ENCODE assay signal across 8 cellular contexts in the genomic region with DNA sequence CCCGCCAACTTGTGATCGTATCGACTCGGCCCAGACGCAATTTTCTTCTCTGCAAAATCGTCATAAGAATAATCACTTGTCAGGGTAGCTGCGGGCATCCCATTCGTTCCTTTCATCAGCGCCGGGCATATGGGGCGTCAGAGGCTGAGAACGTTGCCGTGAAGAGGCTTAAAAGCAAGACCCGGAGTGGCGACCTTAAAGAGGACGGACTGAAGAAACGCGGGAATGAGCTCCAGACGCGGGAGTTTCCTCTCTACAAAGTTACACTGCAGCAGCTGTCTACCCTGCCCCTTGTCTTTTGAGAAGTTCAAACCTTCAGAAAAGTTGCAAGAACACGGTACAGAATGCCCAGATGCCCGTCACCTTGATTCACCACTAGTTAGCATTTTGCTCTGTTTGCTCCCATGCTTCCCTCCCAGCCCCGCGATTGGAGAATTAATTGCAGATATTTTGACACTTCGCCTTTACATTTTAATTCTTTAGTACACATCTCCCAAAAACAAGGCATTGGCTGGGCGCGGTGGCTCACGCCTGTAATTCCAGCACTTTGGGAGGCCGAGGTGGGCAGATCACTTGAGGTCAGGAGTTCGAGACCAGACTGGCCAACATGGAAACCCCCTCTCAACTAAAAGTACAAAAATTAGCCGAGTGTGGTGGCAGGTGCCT. TPM values are rescaled to one million over a fixed set of nuclear protein-coding genes. Genes with fewer than 3 reads are reported as not detected.
DNase-seq lines count a peak whose midpoint lies in the region; ATAC-seq and TF ChIP-seq lines count a peak whose summit lies in the region.

No MANE protein-coding gene starts in this region.

- peak overlapping the region; percentile 92 for H3K4me3 Mint-ChIP-seq in activated B cell treated with CpG ODN at 0.5 μM for 24 hours

- H3K9me3 Mint-ChIP-seq in activated B cell treated with CpG ODN at 0.5 μM for 24 hours = no peaks in the 10 kb centered on the region

- H3K4me3 ChIP-seq in skin epidermis = peak overlapping the region; percentile 48 to 86 (median 72)

- H3K4me1 Mint-ChIP-seq in activated B cell treated with CpG ODN at 0.5 μM for 24 hours = peaks cover 28% of the 10 kb centered on the region

- no peaks in the 10 kb centered on the region for H3K27me3 Mint-ChIP-seq in activated B cell treated with CpG ODN at 0.5 μM for 24 hours

- TF ChIP-seq CTCF in C4-2B (conservative IDR thresholded peaks at IDR 0.05) (no peak), activated B cell treated with CpG ODN at 0.5 μM for 24 hours (IDR thresholded peaks at IDR 0.05) (no peak)

- intact Hi-C loops in activated B cell treated with CpG ODN at 0.5 μM for 24 hours (cut with micrococcal nuclease) = loop anchor here (2.0 to 5.0 kb wide), 3 partner anchors 398 to 488 kb away; a partner anchor contains a TSS

- peak overlapping the region; percentile 96 for H3K27ac Mint-ChIP-seq in activated B cell treated with CpG ODN at 0.5 μM for 24 hours

- no peak for DNase-seq in activated B cell treated with CpG ODN at 0.5 μM for 24 hours
- DNase-seq in globus pallidus (ENCODE audit: low spot score) = peak; percentile 19
- DNase-seq in NCI-H2227 (lab: John Stamatoyannopoulos, UW; ENCODE audit: unreplicated experiment) = no peak

- H3K27ac ChIP-seq in C4-2B (peak overlapping the region; percentile 84), skin epidermis (peak overlapping the region in 18 of 21 experiments; percentile 25 to 81 (median 72))

- H3K36me3 Mint-ChIP-seq in activated B cell treated with CpG ODN at 0.5 μM for 24 hours (ENCODE audit: low read depth) = peaks cover 1% of the 10 kb centered on the region

- CTCF ChIA-PET in activated B cell treated with CpG ODN at 0.5 μM for 24 hours (lab: Charles Lee) = interaction anchor here (1.7 to 4.8 kb wide), 4 partner anchors 54 to 435 kb away, joined by 4 to 57 read pairs (median 30); a partner anchor contains a TSS

- POLR2A ChIA-PET in activated B cell treated with CpG ODN at 0.5 μM for 24 hours (lab: Charles Lee) = interaction anchor here (0.7 to 2.6 kb wide), 6 partner anchors 32 to 1478 kb away, joined by 3 to 8 read pairs (median 5); a partner anchor contains a TSS

- ATAC-seq in HG03571 (IDR thresholded peaks at IDR 0.05; ENCODE audit: unreplicated experiment) (peak; percentile 1), activated B cell treated with CpG ODN at 0.5 μM for 24 hours (ENCODE audit: low read depth) (no peak), GM18517 (IDR thresholded peaks at IDR 0.05; ENCODE audit: unreplicated experiment) (no peak), HG02759 (IDR thresholded peaks at IDR 0.05; ENCODE audit: unreplicated experiment) (no peak)

RNA-seq across cellular contexts. Expression of a gene that starts 1.0 kb away (rescaled TPM):
- 9.2 and 15.2 TPM in 2 replicates for total RNA-seq in activated B cell treated with CpG ODN at 0.5 μM for 24 hours

RNA-seq across cellular contexts. Expression of a gene that starts 18.6 kb away (rescaled TPM):
- 0.22 and 0.49 TPM in 2 replicates for total RNA-seq in activated B cell treated with CpG ODN at 0.5 μM for 24 hours

RNA-seq across cellular contexts. Expression of a gene that starts 32.3 kb away (rescaled TPM):
- 108 and 112 TPM in 2 replicates for total RNA-seq in activated B cell treated with CpG ODN at 0.5 μM for 24 hours

RNA-seq across cellular contexts. Expression of a gene that starts 41.1 kb away (rescaled TPM):
- 34.3 and 39.0 TPM in 2 replicates for total RNA-seq in activated B cell treated with CpG ODN at 0.5 μM for 24 hours

RNA-seq across cellular contexts. Expression of a gene that starts 43.6 kb away (rescaled TPM):
- total RNA-seq in activated B cell treated with CpG ODN at 0.5 μM for 24 hours = 16.3 and 17.8 TPM in 2 replicates
